18 cellular contexts compared by ENCODE assay signal in the genomic region with DNA sequence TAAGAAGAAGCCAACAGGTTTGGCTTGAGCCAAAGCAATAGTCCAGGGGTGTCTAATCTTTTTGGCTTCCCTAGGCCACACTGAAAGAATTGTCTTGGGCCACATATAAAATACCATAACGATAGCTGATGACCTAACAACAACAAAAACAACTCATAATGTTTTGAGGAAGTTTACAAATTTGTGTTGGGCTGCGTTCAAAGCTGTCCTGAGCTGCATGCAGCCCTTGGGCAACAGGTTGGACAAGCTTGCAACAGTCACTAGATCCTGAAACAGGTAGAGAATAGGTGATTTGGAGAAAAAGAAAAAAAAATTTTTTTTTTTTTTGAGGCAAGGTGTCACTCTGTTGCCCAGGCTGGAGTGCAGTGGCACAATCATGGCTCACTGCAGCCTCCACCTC. TPM values are rescaled to one million over a fixed set of nuclear protein-coding genes. Genes with fewer than 3 reads are reported as not detected.
A peak's percentile ranks its signal among the peaks of the same experiment; 100 is the strongest.
DNase-seq lines count a peak whose midpoint lies in the region; ATAC-seq and TF ChIP-seq lines count a peak whose summit lies in the region.
"Had no signal": no experiment of that assay in that cellular context is flagged by ENCODE, and none has a peak within 500 bp of the region (broad histone marks: within the 10 kb centered on the region; RNA-seq: fewer than 3 reads in every experiment).

No MANE protein-coding gene starts in this region.

- H3K27ac ChIP-seq in C4-2B (peak overlapping the region; percentile 54), fibroblast of lung (ENCODE audit: insufficient read depth, low read length) (peak overlapping the region; percentile 48), smooth muscle cell (ENCODE audit: low read depth) (peak overlapping the region; percentile 42)
- H3K27ac ChIP-seq: BLaER1, KMS-11 had no signal

- H2AFZ ChIP-seq in fibroblast of lung (ENCODE audit: low read length), result no peak overlapping the region
- H2AFZ ChIP-seq in smooth muscle cell (ENCODE audit: low read depth), result no peak overlapping the region

- H3K36me3 ChIP-seq in fibroblast of lung (ENCODE audit: control insufficient read depth, insufficient read depth, low read length) (no peaks in the 10 kb centered on the region), smooth muscle cell (ENCODE audit: low read depth) (no peaks in the 10 kb centered on the region)

- H3K27me3 ChIP-seq in fibroblast of lung (ENCODE audit: control insufficient read depth, insufficient read depth, low read length) (no peaks in the 10 kb centered on the region), smooth muscle cell (ENCODE audit: low read depth) (no peaks in the 10 kb centered on the region)
- H3K27me3 ChIP-seq: BLaER1 had no signal

- H3K4me3 Mint-ChIP-seq in WTC11, result no peak overlapping the region

- no peaks in the 10 kb centered on the region for H3K9me3 ChIP-seq in fibroblast of lung (ENCODE audit: control insufficient read depth, insufficient read depth, low read depth, low read length)
- no peaks in the 10 kb centered on the region for H3K9me3 ChIP-seq in smooth muscle cell (replicated peaks; ENCODE audit: low read depth)
- H3K9me3 ChIP-seq: A549, BLaER1 had no signal

- H3K4me1 ChIP-seq in fibroblast of lung (ENCODE audit: control insufficient read depth, extremely low read depth, insufficient read depth, low read length) (peaks cover 27% of the 10 kb centered on the region), smooth muscle cell (ENCODE audit: low read depth) (peaks cover 7% of the 10 kb centered on the region)

- no peak overlapping the region for H3K9ac ChIP-seq in fibroblast of lung (ENCODE audit: insufficient read depth, low read length)
- H3K9ac ChIP-seq in smooth muscle cell (ENCODE audit: low read depth), result no peak overlapping the region
- H3K9ac ChIP-seq: BLaER1, KMS-11 had no signal

- ATAC-seq in GM21529 (IDR thresholded peaks at IDR 0.05; ENCODE audit: unreplicated experiment) (no peak), WTC11 (no peak)
- ATAC-seq: Right ventricle myocardium inferior had no signal

- WGBS in smooth muscle cell (ENCODE audit: low lambda C conversion rate), result 85% methylated on average over 2 of the region's 2 CpGs

- no peak overlapping the region for H3K27ac Mint-ChIP-seq in WTC11

- no peak for TF ChIP-seq CTCF in C4-2B (conservative IDR thresholded peaks at IDR 0.05)
- no peak for TF ChIP-seq CTCF in fibroblast of lung (conservative IDR thresholded peaks at IDR 0.05 in 1 of 2, IDR thresholded peaks at IDR 0.05 in 1 of 2; ENCODE audit: low read depth in 1 of 2, low read length in 2 of 2)
- no peak for TF ChIP-seq CTCF in smooth muscle cell (IDR thresholded peaks at IDR 0.05; ENCODE audit: borderline replicate concordance, insufficient read depth, poor library complexity, severe bottlenecking)
- TF ChIP-seq CTCF in WTC11 (IDR thresholded peaks at IDR 0.05), result no peak

- H3K79me2 ChIP-seq in fibroblast of lung (ENCODE audit: control insufficient read depth, insufficient read depth, low read length) (no peaks in the 10 kb centered on the region), smooth muscle cell (ENCODE audit: low read depth) (no peaks in the 10 kb centered on the region)

- DNase-seq in M059J (ENCODE audit: low read depth), result peak; percentile 15
- no peak for DNase-seq in fibroblast of lung (ENCODE audit: low read depth in 2 of 2)
- no peak for DNase-seq in smooth muscle cell (lab: John Stamatoyannopoulos, UW; ENCODE audit: unreplicated experiment)
- DNase-seq in WTC11 (ENCODE audit: low spot score), result no peak
- DNase-seq in DMS 273 treated with DMSO at 0.1 percent for 48 hours (lab: John Stamatoyannopoulos, UW), result no peak
- DNase-seq: GF-D8, H7, NCI-H1105 treated with DMSO at 0.1 percent for 48 hours, NCI-H2081 treated with DMSO at 0.1 percent for 48 hours, NCI-H2171 treated with DMSO at 0.1 percent for 48 hours, OCI-M1 had no signal

- POLR2A ChIA-PET in WTC11 (lab: Charles Lee), result no interaction called here

- peaks cover 19% of the 10 kb centered on the region for H3F3A ChIP-seq in smooth muscle cell (ENCODE audit: low read depth)

- 0 out of 2 replicates have a peak, but pooled peaks cover 3% of the 10 kb centered on the region for H3K4me1 Mint-ChIP-seq in WTC11

- H3K4me2 ChIP-seq in fibroblast of lung (ENCODE audit: extremely low read depth, insufficient read depth, low read length) (peak overlapping the region; percentile 7), smooth muscle cell (no peak overlapping the region)
- H3K4me2 ChIP-seq: A549, KMS-11 had no signal

- no peak overlapping the region for H3K4me3 ChIP-seq in fibroblast of lung (replicated peaks in 1 of 4; ENCODE audit: control extremely low read depth in 1 of 4, insufficient read depth in 1 of 4, low read depth in 3 of 4, low read length in 4 of 4)
- no peak overlapping the region for H3K4me3 ChIP-seq in smooth muscle cell
- H3K4me3 ChIP-seq: A549, BLaER1 had no signal

- no peaks in the 10 kb centered on the region for H4K20me1 ChIP-seq in fibroblast of lung (ENCODE audit: control insufficient read depth, extremely low read depth, insufficient read depth, low read length)
- peaks cover 38% of the 10 kb centered on the region for H4K20me1 ChIP-seq in smooth muscle cell (ENCODE audit: low read depth)

- CTCF ChIA-PET in WTC11 (lab: Charles Lee), result interaction anchor here (0.7 to 2.0 kb wide), 10 partner anchors 10 to 321 kb away, joined by 3 to 11 read pairs (median 4); no protein-coding TSS in a partner anchor

- no peaks in the 10 kb centered on the region for H3K27me3 Mint-ChIP-seq in WTC11 (ENCODE audit: low read depth)

- H3K9me3 Mint-ChIP-seq in WTC11, result no peaks in the 10 kb centered on the region

- no peaks in the 10 kb centered on the region for H3K36me3 Mint-ChIP-seq in WTC11

TF ChIP-seq in WTC11, 78 proteins besides CTCF, POLR2A, EP300 and RAD21 (continues in another document):
- TF ChIP-seq FOXJ3 (CRISPR knock-in tag; IDR thresholded peaks at IDR 0.05; ENCODE audit: borderline replicate concordance), result no peak
- TF ChIP-seq EMX1 (CRISPR knock-in tag; IDR thresholded peaks at IDR 0.05), result no peak
- no peak for TF ChIP-seq KAT7 (CRISPR knock-in tag; IDR thresholded peaks at IDR 0.05; ENCODE audit: borderline replicate concordance)
- TF ChIP-seq NR3C1 (CRISPR knock-in tag; conservative IDR thresholded peaks at IDR 0.05; ENCODE audit: low read depth), result no peak
- TF ChIP-seq ZNF416 (CRISPR knock-in tag; IDR thresholded peaks at IDR 0.05), result no peak
- TF ChIP-seq, protein P1, sequence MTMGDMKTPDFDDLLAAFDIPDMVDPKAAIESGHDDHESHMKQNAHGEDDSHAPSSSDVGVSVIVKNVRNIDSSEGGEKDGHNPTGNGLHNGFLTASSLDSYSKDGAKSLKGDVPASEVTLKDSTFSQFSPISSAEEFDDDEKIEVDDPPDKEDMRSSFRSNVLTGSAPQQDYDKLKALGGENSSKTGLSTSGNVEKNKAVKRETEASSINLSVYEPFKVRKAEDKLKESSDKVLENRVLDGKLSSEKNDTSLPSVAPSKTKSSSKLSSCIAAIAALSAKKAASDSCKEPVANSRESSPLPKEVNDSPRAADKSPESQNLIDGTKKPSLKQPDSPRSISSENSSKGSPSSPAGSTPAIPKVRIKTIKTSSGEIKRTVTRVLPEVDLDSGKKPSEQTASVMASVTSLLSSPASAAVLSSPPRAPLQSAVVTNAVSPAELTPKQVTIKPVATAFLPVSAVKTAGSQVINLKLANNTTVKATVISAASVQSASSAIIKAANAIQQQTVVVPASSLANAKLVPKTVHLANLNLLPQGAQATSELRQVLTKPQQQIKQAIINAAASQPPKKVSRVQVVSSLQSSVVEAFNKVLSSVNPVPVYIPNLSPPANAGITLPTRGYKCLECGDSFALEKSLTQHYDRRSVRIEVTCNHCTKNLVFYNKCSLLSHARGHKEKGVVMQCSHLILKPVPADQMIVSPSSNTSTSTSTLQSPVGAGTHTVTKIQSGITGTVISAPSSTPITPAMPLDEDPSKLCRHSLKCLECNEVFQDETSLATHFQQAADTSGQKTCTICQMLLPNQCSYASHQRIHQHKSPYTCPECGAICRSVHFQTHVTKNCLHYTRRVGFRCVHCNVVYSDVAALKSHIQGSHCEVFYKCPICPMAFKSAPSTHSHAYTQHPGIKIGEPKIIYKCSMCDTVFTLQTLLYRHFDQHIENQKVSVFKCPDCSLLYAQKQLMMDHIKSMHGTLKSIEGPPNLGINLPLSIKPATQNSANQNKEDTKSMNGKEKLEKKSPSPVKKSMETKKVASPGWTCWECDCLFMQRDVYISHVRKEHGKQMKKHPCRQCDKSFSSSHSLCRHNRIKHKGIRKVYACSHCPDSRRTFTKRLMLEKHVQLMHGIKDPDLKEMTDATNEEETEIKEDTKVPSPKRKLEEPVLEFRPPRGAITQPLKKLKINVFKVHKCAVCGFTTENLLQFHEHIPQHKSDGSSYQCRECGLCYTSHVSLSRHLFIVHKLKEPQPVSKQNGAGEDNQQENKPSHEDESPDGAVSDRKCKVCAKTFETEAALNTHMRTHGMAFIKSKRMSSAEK (CRISPR knock-in tag; IDR thresholded peaks at IDR 0.05; ENCODE audit: borderline replicate concordance), result no peak
- no peak for TF ChIP-seq CBFB (CRISPR knock-in tag; IDR thresholded peaks at IDR 0.05; ENCODE audit: low read depth)
- no peak for TF ChIP-seq GRHL2 (CRISPR knock-in tag; IDR thresholded peaks at IDR 0.05; ENCODE audit: insufficient replicate concordance, severe bottlenecking)
- no peak for TF ChIP-seq SMAD4 (CRISPR knock-in tag; IDR thresholded peaks at IDR 0.05)
- TF ChIP-seq, protein P2, sequence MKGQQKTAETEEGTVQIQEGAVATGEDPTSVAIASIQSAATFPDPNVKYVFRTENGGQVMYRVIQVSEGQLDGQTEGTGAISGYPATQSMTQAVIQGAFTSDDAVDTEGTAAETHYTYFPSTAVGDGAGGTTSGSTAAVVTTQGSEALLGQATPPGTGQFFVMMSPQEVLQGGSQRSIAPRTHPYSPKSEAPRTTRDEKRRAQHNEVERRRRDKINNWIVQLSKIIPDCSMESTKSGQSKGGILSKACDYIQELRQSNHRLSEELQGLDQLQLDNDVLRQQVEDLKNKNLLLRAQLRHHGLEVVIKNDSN (CRISPR knock-in tag; IDR thresholded peaks at IDR 0.05), result no peak

RNA-seq across cellular contexts. Expression of a gene that starts 4.5 kb away (rescaled TPM):
- total RNA-seq in M059J (2014; rRNA removed; shearing (Covaris generic)), result not detected in 2 replicates
- 0.17 TPM in 1 of 2 replicates, not detected in the other for total RNA-seq in fibroblast of lung
- not detected in 2 replicates for polyA plus RNA-seq in fibroblast of lung
- polyA plus RNA-seq in fibroblast of lung (2012), result not detected in 2 replicates
- not detected in 2 replicates for polyA minus RNA-seq in fibroblast of lung (ENCODE audit: low replicate concordance)
- not detected in 2 replicates for total RNA-seq in smooth muscle cell
- polyA plus RNA-seq in smooth muscle cell, result not detected in 2 replicates
- not detected in 3 replicates for total RNA-seq in WTC11 (2021)
- total RNA-seq: H7, Right ventricle myocardium inferior, SK-MEL-5 had no signal

RNA-seq across cellular contexts. Expression of a gene that starts 42.8 kb away (rescaled TPM):
- total RNA-seq in M059J (2014; rRNA removed; shearing (Covaris generic)), result 29.7 and 40.6 TPM in 2 replicates
- total RNA-seq in fibroblast of lung, result 33.2 and 35.4 TPM in 2 replicates
- polyA plus RNA-seq in fibroblast of lung, result 11.0 and 12.3 TPM in 2 replicates
- 16.7 and 20.7 TPM in 2 replicates for polyA plus RNA-seq in fibroblast of lung (2012)
- 7.2 and 7.4 TPM in 2 replicates for polyA minus RNA-seq in fibroblast of lung (ENCODE audit: low replicate concordance)
- 50.3 and 61.2 TPM in 2 replicates for total RNA-seq in smooth muscle cell
- polyA plus RNA-seq in smooth muscle cell, result 8.3 and 8.9 TPM in 2 replicates
- total RNA-seq in WTC11 (2021), result 87.1 to 93.1 TPM (median 90.5 TPM) in 3 replicates
